Comparison of ENCODE assay signal across 8 cellular contexts in genomic region chr17:7573324-7574080, GRCh38. TPM values are rescaled to one million over a fixed set of nuclear protein-coding genes. Genes with fewer than 3 reads are reported as not detected.
DNase-seq lines count a peak whose midpoint lies in the region; ATAC-seq and TF ChIP-seq lines count a peak whose summit lies in the region.

No MANE protein-coding gene starts in this region.

- H3K27ac ChIP-seq in IMR-90 (ENCODE audit: insufficient read depth, low read length) = peak overlapping the region; percentile 97
- peak overlapping the region; percentile 98 for H3K27ac ChIP-seq in RWPE1

- TF ChIP-seq POLR2A in IMR-90 (IDR thresholded peaks at IDR 0.05; ENCODE audit: low read depth, low read length) = peak; percentile 37; the same call in 1 of the 2 replicates

- H3K9me3 ChIP-seq in IMR-90 (ENCODE audit: control insufficient read depth, insufficient read depth, low read length) = no peaks in the 10 kb centered on the region

- peak overlapping the region; percentile 91; the same call in 1 of the 2 replicates for H3K23ac ChIP-seq in IMR-90 (ENCODE audit: low read depth, low read length)

- peak overlapping the region; percentile 97 for H3K14ac ChIP-seq in IMR-90 (replicated peaks; ENCODE audit: low read depth, low read length)

- peak overlapping the region; percentile 95 for H3K9ac ChIP-seq in IMR-90 (ENCODE audit: low read depth, low read length)

- no peak overlapping the region for H2BK20ac ChIP-seq in IMR-90 (ENCODE audit: low read depth, low read length)

- peaks cover 100% of the 10 kb centered on the region for H3K36me3 Mint-ChIP-seq in activated T-helper 17 cell treated with anti-CD3 and anti-CD28 coated beads, Interleukin-2, amount 50 U/mL, for 72 hours (ENCODE audit: low read depth)
- peaks cover 15% of the 10 kb centered on the region for H3K36me3 Mint-ChIP-seq in natural killer cell
- H3K36me3 Mint-ChIP-seq in stimulated activated memory B cell treated with anti-CD40 and anti-IgM and Interleukin-4, amounts not matched to agents 10 μg/mL and 1 μg/mL and 100 μg/mL, for 72 hours = peaks cover 80% of the 10 kb centered on the region

- in situ Hi-C loops in IMR-90 (cut with MboI; ENCODE audit: low sequenced_read_pairs) = no loop called here

- H2AK5ac ChIP-seq in IMR-90 (ENCODE audit: low read depth, low read length) = peak overlapping the region; percentile 99

- peak overlapping the region; percentile 1; the same call in 1 of the 2 replicates for H3K18ac ChIP-seq in IMR-90 (ENCODE audit: low read depth, low read length)

- dilution Hi-C loops in IMR-90 (cut with HindIII; ENCODE audit: low sequenced_read_pairs, unreplicated experiment) = no loop called here

- intact Hi-C loops in IMR-90 (cut with micrococcal nuclease) = loop anchor here (5.0 kb wide), 1 partner anchor 269 kb away; no protein-coding TSS in a partner anchor
- intact Hi-C loops in natural killer cell (cut with micrococcal nuclease) = loop anchor here (1.0 to 5.0 kb wide), 6 partner anchors 10 to 269 kb away; partner anchors contain the start of genes EIF5A, FXR2, MPDU1 and POLR2A

- H3K4me1 ChIP-seq in IMR-90 (ENCODE audit: control insufficient read depth, insufficient read depth, low read length) = peaks cover 8% of the 10 kb centered on the region

- peaks cover 63% of the 10 kb centered on the region for H3K36me3 ChIP-seq in IMR-90 (ENCODE audit: control insufficient read depth, insufficient read depth, low read length)

- BruUV-seq in IMR-90 (replicated peaks; lab: Mats Ljungman, UMichigan) = no TSS peak

- H2BK5ac ChIP-seq in IMR-90 (ENCODE audit: low read depth, low read length, poor library complexity, severe bottlenecking) = peak overlapping the region; percentile 78

- H4K8ac ChIP-seq in IMR-90 (ENCODE audit: low read depth in 2 of 2, low read length in 2 of 2) = peak overlapping the region; percentile 73 to 81; a peak in 3 of 4 replicates

- H4K5ac ChIP-seq in IMR-90 (ENCODE audit: low read depth, low read length) = peak overlapping the region; percentile 32; the same call in 1 of the 2 replicates

- H3K79me1 ChIP-seq in IMR-90 (ENCODE audit: low read depth in 1 of 2, low read length in 2 of 2) = peaks cover 10 to 62% of the 10 kb centered on the region in 2 experiments; a peak in 3 of 4 replicates

- H3K9me1 ChIP-seq in IMR-90 (ENCODE audit: insufficient read depth, low read length) = peaks cover 9% of the 10 kb centered on the region; the same call in 1 of the 2 replicates

- CTCF ChIA-PET in IMR-90 (lab: Yijun Ruan, JAX) (interaction anchor here (0.7 to 1.2 kb wide), 3 partner anchors 13 to 61 kb away, joined by 3 to 4 read pairs (median 4); no protein-coding TSS in a partner anchor), RWPE1 (lab: Yijun Ruan, JAX) (interaction anchor here (0.6 to 1.4 kb wide), 3 partner anchors 16 to 114 kb away, joined by 3 to 8 read pairs (median 5); partner anchors contain the start of genes SOX15 and TP53)

- peak overlapping the region; percentile 83 for H3K4me2 ChIP-seq in IMR-90 (ENCODE audit: low read depth, low read length)

- peak overlapping the region; percentile 92 for H3K4ac ChIP-seq in IMR-90 (ENCODE audit: low read depth, low read length)

- no peak overlapping the region for H2BK15ac ChIP-seq in IMR-90 (ENCODE audit: low read depth, low read length)

- H3K9me3 Mint-ChIP-seq in activated T-helper 17 cell treated with anti-CD3 and anti-CD28 coated beads, Interleukin-2, amount 50 U/mL, for 72 hours = no peaks in the 10 kb centered on the region
- H3K9me3 Mint-ChIP-seq in natural killer cell = no peaks in the 10 kb centered on the region
- H3K9me3 Mint-ChIP-seq in stimulated activated memory B cell treated with anti-CD40 and anti-IgM and Interleukin-4, amounts not matched to agents 10 μg/mL and 1 μg/mL and 100 μg/mL, for 72 hours = no peaks in the 10 kb centered on the region

- peak overlapping the region; percentile 98 for H3K4me3 ChIP-seq in GM08714 (ENCODE audit: low read length)
- peak overlapping the region; percentile 77 for H3K4me3 ChIP-seq in IMR-90 (ENCODE audit: insufficient read depth, low read depth, low read length)

- H2AFZ ChIP-seq in IMR-90 (replicated peaks; ENCODE audit: low read length, poor library complexity) = peak overlapping the region; percentile 68

- peaks cover 59% of the 10 kb centered on the region for H4K20me1 ChIP-seq in IMR-90 (ENCODE audit: insufficient read depth, low read length)

- H2AK9ac ChIP-seq in IMR-90 (replicated peaks; ENCODE audit: low read depth, low read length, poor library complexity) = peak overlapping the region; percentile 99

- peak overlapping the region; percentile 6; the same call in 1 of the 2 replicates for H2BK120ac ChIP-seq in IMR-90 (ENCODE audit: low read depth, low read length)

- peak overlapping the region; percentile 94 for H4K91ac ChIP-seq in IMR-90 (ENCODE audit: insufficient read depth, low read depth, low read length)

- peak; percentile 90 for DNase-seq in IMR-90
- DNase-seq in RWPE1 (ENCODE audit: low spot score) = peak; percentile 86
- DNase-seq in fibroblast of peridontal ligament (ENCODE audit: extremely low read depth) = peak; percentile 90
- peak; percentile 91 for DNase-seq in natural killer cell

- peak overlapping the region; percentile 96 for H3K4me3 Mint-ChIP-seq in activated T-helper 17 cell treated with anti-CD3 and anti-CD28 coated beads, Interleukin-2, amount 50 U/mL, for 72 hours
- H3K4me3 Mint-ChIP-seq in natural killer cell = peak overlapping the region; percentile 99
- H3K4me3 Mint-ChIP-seq in stimulated activated memory B cell treated with anti-CD40 and anti-IgM and Interleukin-4, amounts not matched to agents 10 μg/mL and 1 μg/mL and 100 μg/mL, for 72 hours = peak overlapping the region; percentile 93

- TF ChIP-seq CTCF in IMR-90 (conservative IDR thresholded peaks at IDR 0.05; ENCODE audit: low read depth, low read length) (no peak), RWPE1 (conservative IDR thresholded peaks at IDR 0.05; ENCODE audit: low read depth) (no peak), natural killer cell (IDR thresholded peaks at IDR 0.05) (no peak)

- peak; percentile 52 for ATAC-seq in IMR-90 (ENCODE audit: low read depth)
- peak; percentile 42 for ATAC-seq in activated T-helper 17 cell treated with anti-CD3 and anti-CD28 coated beads, Interleukin-2, amount 50 U/mL, for 72 hours (replicated peaks)
- ATAC-seq in natural killer cell = peak; percentile 51 to 70 (median 53)
- peak; percentile 65 for ATAC-seq in stimulated activated memory B cell treated with anti-CD40 and anti-IgM and Interleukin-4, amounts not matched to agents 10 μg/mL and 1 μg/mL and 100 μg/mL, for 72 hours
- no peak for ATAC-seq in HG02973 (IDR thresholded peaks at IDR 0.05; ENCODE audit: unreplicated experiment)

- 0% methylated on average over 13 of the region's 71 CpGs; no CpG with 5 or more reads in 1 of the 2 experiments for WGBS in IMR-90 (ENCODE audit: extremely low coverage in 2 of 2, insufficient read length in 1 of 2), 2 experiments

- TF ChIP-seq RAD21 in IMR-90 (IDR thresholded peaks at IDR 0.05; ENCODE audit: low read length) = no peak

- H3K4me1 Mint-ChIP-seq in activated T-helper 17 cell treated with anti-CD3 and anti-CD28 coated beads, Interleukin-2, amount 50 U/mL, for 72 hours = peaks cover 28% of the 10 kb centered on the region
- H3K4me1 Mint-ChIP-seq in natural killer cell = peaks cover 43 to 47% of the 10 kb centered on the region in 2 donors
- peaks cover 62% of the 10 kb centered on the region for H3K4me1 Mint-ChIP-seq in stimulated activated memory B cell treated with anti-CD40 and anti-IgM and Interleukin-4, amounts not matched to agents 10 μg/mL and 1 μg/mL and 100 μg/mL, for 72 hours

- POLR2A ChIA-PET in IMR-90 (lab: Charles Lee; ENCODE audit: unreplicated experiment) = interaction anchor here (0.6 to 2.2 kb wide), 7 partner anchors 8 to 546 kb away, joined by 3 to 12 read pairs (median 4); partner anchors contain the start of genes MPDU1 and TMEM256
- POLR2A ChIA-PET in RWPE1 (lab: Yijun Ruan, JAX; ENCODE audit: low non-redundant PET) = interaction anchor here (1.0 to 3.4 kb wide), 3 partner anchors 10 to 16 kb away, joined by 4 to 28 read pairs (median 9); partner anchors contain the start of genes MPDU1 and SOX15

- peak overlapping the region; percentile 93 for H3K27ac Mint-ChIP-seq in activated T-helper 17 cell treated with anti-CD3 and anti-CD28 coated beads, Interleukin-2, amount 50 U/mL, for 72 hours
- H3K27ac Mint-ChIP-seq in natural killer cell = peak overlapping the region; percentile 98 to 100
- H3K27ac Mint-ChIP-seq in stimulated activated memory B cell treated with anti-CD40 and anti-IgM and Interleukin-4, amounts not matched to agents 10 μg/mL and 1 μg/mL and 100 μg/mL, for 72 hours = peak overlapping the region; percentile 99

- H3K27me3 Mint-ChIP-seq in activated T-helper 17 cell treated with anti-CD3 and anti-CD28 coated beads, Interleukin-2, amount 50 U/mL, for 72 hours = no peaks in the 10 kb centered on the region
- H3K27me3 Mint-ChIP-seq in natural killer cell (ENCODE audit: low read depth in 2 of 2) = no peaks in the 10 kb centered on the region
- H3K27me3 Mint-ChIP-seq in stimulated activated memory B cell treated with anti-CD40 and anti-IgM and Interleukin-4, amounts not matched to agents 10 μg/mL and 1 μg/mL and 100 μg/mL, for 72 hours = no peaks in the 10 kb centered on the region

- H3K56ac ChIP-seq in IMR-90 (ENCODE audit: extremely low read depth, insufficient read depth, low read length) = peak overlapping the region; percentile 81

- no peaks in the 10 kb centered on the region for H3K27me3 ChIP-seq in IMR-90 (ENCODE audit: control insufficient read depth, insufficient read depth, low read length)

RNA-seq across cellular contexts. Expression of gene CD68, which starts 5.9 kb away (rescaled TPM):
- 16.0 and 23.3 TPM in 2 replicates for total RNA-seq in IMR-90 (2012; rRNA removed)
- polyA plus RNA-seq in IMR-90 (2012; rRNA removed) = 43.1 and 55.0 TPM in 2 replicates
- polyA plus RNA-seq in IMR-90 (2012; cell fraction: cytosol; rRNA removed) = 18.3 and 59.5 TPM in 2 replicates
- polyA plus RNA-seq in IMR-90 (2012; cell fraction: nucleus; rRNA removed; ENCODE audit: low replicate concordance) = 2.6 and 3.5 TPM in 2 replicates
- total RNA-seq in activated T-helper 17 cell treated with anti-CD3 and anti-CD28 coated beads, Interleukin-2, amount 50 U/mL, for 72 hours = 10 to 100 TPM; 17.5 to 51.8 TPM
- 10 to 100 TPM in 2 of 3 donors, 1 to 10 TPM in 1; 1.4 to 24.7 (median 13.0) TPM for total RNA-seq in natural killer cell

RNA-seq across cellular contexts. Expression of gene MPDU1, which starts 10.2 kb away (rescaled TPM):
- total RNA-seq in IMR-90 (2012; rRNA removed) = 142 and 149 TPM in 2 replicates
- 135 and 152 TPM in 2 replicates for polyA plus RNA-seq in IMR-90 (2012; rRNA removed)
- polyA plus RNA-seq in IMR-90 (2012; cell fraction: cytosol; rRNA removed) = 111 and 139 TPM in 2 replicates
- polyA plus RNA-seq in IMR-90 (2012; cell fraction: nucleus; rRNA removed; ENCODE audit: low replicate concordance) = 74.4 and 102 TPM in 2 replicates
- 10 to 100 TPM; 58.3 to 96.4 TPM for total RNA-seq in activated T-helper 17 cell treated with anti-CD3 and anti-CD28 coated beads, Interleukin-2, amount 50 U/mL, for 72 hours
- total RNA-seq in natural killer cell = 10 to 100 TPM; 26.3 to 29.2 (median 27.1) TPM

RNA-seq across cellular contexts. Expression of gene SENP3, which starts 11.8 kb away (rescaled TPM):
- total RNA-seq in IMR-90 (2012; rRNA removed) (72.8 and 120 TPM in 2 replicates), natural killer cell (10 to 100 TPM; 36.9 to 42.3 (median 39.1) TPM)
- polyA plus RNA-seq in IMR-90 (2012; rRNA removed) = 74.7 and 82.4 TPM in 2 replicates
- polyA plus RNA-seq in IMR-90 (2012; cell fraction: cytosol; rRNA removed) = 37.8 and 97.7 TPM in 2 replicates
- 35.2 and 52.7 TPM in 2 replicates for polyA plus RNA-seq in IMR-90 (2012; cell fraction: nucleus; rRNA removed; ENCODE audit: low replicate concordance)
- 10 to 100 TPM; 28.9 to 59.3 TPM for total RNA-seq in activated T-helper 17 cell treated with anti-CD3 and anti-CD28 coated beads, Interleukin-2, amount 50 U/mL, for 72 hours

RNA-seq across cellular contexts. Expression of gene TNFSF13, which starts 15.0 kb away (rescaled TPM):
- total RNA-seq in IMR-90 (2012; rRNA removed) (0.56 TPM in 1 of 2 replicates, not detected in the other), natural killer cell (10 to 100 TPM in 1 of 3 donors, 1 to 10 TPM in 2; 2.7 to 11.1 (median 2.7) TPM)
- 0.98 and 1.3 TPM in 2 replicates for polyA plus RNA-seq in IMR-90 (2012; rRNA removed)
- 1.1 and 1.2 TPM in 2 replicates for polyA plus RNA-seq in IMR-90 (2012; cell fraction: cytosol; rRNA removed)
- 1.4 and 1.9 TPM in 2 replicates for polyA plus RNA-seq in IMR-90 (2012; cell fraction: nucleus; rRNA removed; ENCODE audit: low replicate concordance)
- total RNA-seq in activated T-helper 17 cell treated with anti-CD3 and anti-CD28 coated beads, Interleukin-2, amount 50 U/mL, for 72 hours = 1 to 10 TPM; 1.5 to 1.9 TPM

RNA-seq across cellular contexts. Expression of gene SOX15, which starts 16.4 kb away (rescaled TPM):
- total RNA-seq in IMR-90 (2012; rRNA removed) (0.18 and 0.28 TPM in 2 replicates), natural killer cell (under 1 TPM in 1 of 3 donors, not detected in 2; 0.27 TPM)
- 0.62 and 1.0 TPM in 2 replicates for polyA plus RNA-seq in IMR-90 (2012; rRNA removed)
- 2.4 and 3.1 TPM in 2 replicates for polyA plus RNA-seq in IMR-90 (2012; cell fraction: cytosol; rRNA removed)
- polyA plus RNA-seq in IMR-90 (2012; cell fraction: nucleus; rRNA removed; ENCODE audit: low replicate concordance) = 0.84 and 3.4 TPM in 2 replicates
- total RNA-seq in activated T-helper 17 cell treated with anti-CD3 and anti-CD28 coated beads, Interleukin-2, amount 50 U/mL, for 72 hours = under 1 TPM in 1 of 2 donors, not detected in 1; 0.90 TPM
